Comparison of ENCODE assay signal across 8 cellular contexts in the genomic region with DNA sequence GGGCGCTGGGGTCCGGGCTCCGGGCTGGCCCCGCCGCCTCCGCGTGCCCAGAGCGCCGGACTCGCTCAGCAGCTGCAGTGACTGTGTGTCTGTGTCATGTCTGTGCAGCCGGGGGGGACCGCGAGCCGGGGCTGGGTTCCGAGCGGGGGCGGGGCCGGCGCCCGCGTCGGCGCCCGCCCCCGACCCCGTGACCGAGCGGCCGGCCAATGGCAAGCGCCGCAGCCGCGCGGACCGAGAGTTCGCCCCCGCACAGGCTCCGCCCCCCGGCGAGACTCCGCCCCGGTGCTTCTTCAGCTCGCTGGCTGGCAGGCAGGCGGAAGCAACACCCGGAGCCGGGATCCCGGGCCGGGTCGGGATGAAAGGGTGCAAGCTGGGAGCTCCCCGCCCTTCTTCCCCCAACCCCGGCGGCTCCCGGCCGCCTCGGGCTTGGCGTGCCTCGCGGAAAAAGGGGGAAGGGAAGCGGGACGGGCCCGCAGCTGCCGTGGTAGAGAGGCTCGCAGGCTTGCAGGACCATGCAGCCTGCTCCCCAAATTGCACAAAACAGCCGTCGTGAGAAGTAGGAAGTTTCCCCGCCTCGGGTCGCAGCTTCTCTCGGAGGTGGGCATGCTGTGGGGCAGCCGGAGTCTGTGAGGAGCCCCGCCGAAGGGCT. TPM values are rescaled to one million over a fixed set of nuclear protein-coding genes. Genes with fewer than 3 reads are reported as not detected.
DNase-seq lines count a peak whose midpoint lies in the region; ATAC-seq and TF ChIP-seq lines count a peak whose summit lies in the region.

No MANE protein-coding gene starts in this region.

- no peaks in the 10 kb centered on the region for H3K36me3 Mint-ChIP-seq in osteocyte (ENCODE audit: unreplicated experiment)

- H3K27me3 Mint-ChIP-seq in osteocyte (ENCODE audit: unreplicated experiment), result peaks cover 14% of the 10 kb centered on the region

- DNase-seq in ELF-1 (ENCODE audit: low read depth, low spot score) (peak; percentile 95), H7 (peak; percentile 99), MM.1S (peak; percentile 97), SKM-1 (lab: John Stamatoyannopoulos, UW; ENCODE audit: unreplicated experiment) (peak; percentile 27), Right ventricle myocardium inferior (ENCODE audit: missing footprints) (peak; percentile 98), osteocyte (ENCODE audit: extremely low spot score, unreplicated experiment) (peak; percentile 99), testis (peak; percentile 98)
- peak; percentile 80 for DNase-seq in activated naive CD8-positive, alpha-beta T cell treated with anti-CD3 and anti-CD28 coated beads, Interleukin-2, amount 50 U/mL, for 16 hours (ENCODE audit: low read depth, low spot score)

- peak overlapping the region; percentile 84 for H3K27ac Mint-ChIP-seq in osteocyte (ENCODE audit: unreplicated experiment)

- H4K20me1 ChIP-seq in MM.1S (ENCODE audit: insufficient read depth, low read length), result peaks cover 11% of the 10 kb centered on the region

- peak overlapping the region; percentile 57; the same call in 1 of the 2 replicates for H3K27ac ChIP-seq in MM.1S (ENCODE audit: low read length)
- peak overlapping the region; percentile 75 to 85 for H3K27ac ChIP-seq in testis

- peak overlapping the region; percentile 69 for H3K9ac ChIP-seq in MM.1S (ENCODE audit: low read length)

- TF ChIP-seq POLR2A in testis (IDR thresholded peaks at IDR 0.05), result peak; percentile 2

- H3K9me2 ChIP-seq in MM.1S (replicated peaks; ENCODE audit: insufficient read depth, low read length), result no peaks in the 10 kb centered on the region

- peak overlapping the region; percentile 99 for H3K4me2 ChIP-seq in MM.1S (ENCODE audit: low read depth, low read length)

- H3F3A ChIP-seq in MM.1S (ENCODE audit: insufficient read depth, low read length), result peaks cover 26% of the 10 kb centered on the region

- no peaks in the 10 kb centered on the region for H3K36me3 ChIP-seq in H7 (replicated peaks; ENCODE audit: control insufficient read depth, insufficient read depth, low read length)
- H3K36me3 ChIP-seq in MM.1S (replicated peaks; ENCODE audit: insufficient read depth, low read length), result no peaks in the 10 kb centered on the region
- no peaks in the 10 kb centered on the region for H3K36me3 ChIP-seq in testis (ENCODE audit: low read depth, missing control alignments)

- H3K9me3 ChIP-seq in MM.1S (replicated peaks; ENCODE audit: insufficient read depth, low read length) (no peaks in the 10 kb centered on the region), testis (no peaks in the 10 kb centered on the region)

- H3K9me3 Mint-ChIP-seq in osteocyte (ENCODE audit: unreplicated experiment), result no peaks in the 10 kb centered on the region

- H3K27me3 ChIP-seq in H7 (ENCODE audit: control insufficient read depth, insufficient read depth, low read length) (peaks cover 8% of the 10 kb centered on the region), MM.1S (replicated peaks; ENCODE audit: insufficient read depth, low read length) (0 out of 2 replicates have a peak, but pooled peaks cover 6% of the 10 kb centered on the region), testis (no peaks in the 10 kb centered on the region)

- H3K4me3 Mint-ChIP-seq in osteocyte (ENCODE audit: unreplicated experiment), result peak overlapping the region; percentile 93

- H3K4me1 ChIP-seq in MM.1S (ENCODE audit: low read length), result peaks cover 26% of the 10 kb centered on the region
- H3K4me1 ChIP-seq in testis, result peaks cover 8% of the 10 kb centered on the region

- H3K79me2 ChIP-seq in MM.1S (ENCODE audit: low read length), result peaks cover 41% of the 10 kb centered on the region

- H3K4me3 ChIP-seq in H7 (ENCODE audit: insufficient read depth, low read depth, low read length) (peak overlapping the region; percentile 74), MM.1S (ENCODE audit: low read length) (peak overlapping the region; percentile 90), testis (peak overlapping the region; percentile 53 to 68)

- TF ChIP-seq CTCF in MM.1S (IDR thresholded peaks at IDR 0.05; ENCODE audit: low read length), result no peak
- no peak for TF ChIP-seq CTCF in osteocyte (IDR thresholded peaks at IDR 0.05)
- TF ChIP-seq CTCF in testis (IDR thresholded peaks at IDR 0.05), result peak in 1 of 3 experiments; percentile 17

- WGBS in testis, 2 donors, result 1 to 2% methylated on average over 9 to 40 of the region's 72 CpGs

- ATAC-seq in Right ventricle myocardium inferior, result peak; percentile 95

- intact Hi-C loops in Right ventricle myocardium inferior (cut with DNase I), result loop anchor here (2.0 to 10.0 kb wide), 7 partner anchors 48 to 619 kb away; no protein-coding TSS in a partner anchor
- intact Hi-C loops in testis (cut with DNase I; ENCODE audit: low total_unique reads), result no loop called here

- peaks cover 30% of the 10 kb centered on the region for H3K4me1 Mint-ChIP-seq in osteocyte (ENCODE audit: unreplicated experiment)

- H2AFZ ChIP-seq in MM.1S (ENCODE audit: low read length), result peak overlapping the region; percentile 98

RNA-seq across cellular contexts. Expression of gene LARGE1, which starts 0.8 kb away (rescaled TPM):
- total RNA-seq in H7 (2014; rRNA removed; shearing (Covaris generic)), result 30.7 and 35.4 TPM in 2 replicates
- 152 TPM for total RNA-seq in Right ventricle myocardium inferior
- 17.6 and 20.7 TPM in 2 replicates for total RNA-seq in osteocyte
- 10 to 100 TPM; 19.5 to 27.3 TPM for total RNA-seq in testis
- 21.8 TPM for polyA plus RNA-seq in testis (ENCODE audit: insufficient read depth, low read depth, low replicate concordance)

Comparison
In these comparisons a context has a peak if more than half of its experiments do, and no peak if none do; other contexts are left out.
1. Peak in every context shown above with its lines: DNase-seq, ATAC-seq, H3K4me3 ChIP-seq and H3K27ac ChIP-seq.
2. DNase-seq: peak in every context shown above with its lines; median percentile 99 in H7; 99 in osteocyte; 98 in Right ventricle myocardium inferior; 98 in testis; 97 in MM.1S; 95 in ELF-1; 80 in activated naive CD8-positive, alpha-beta T cell treated with anti-CD3 and anti-CD28 coated beads, Interleukin-2, amount 50 U/mL, for 16 hours; 27 in SKM-1.